1 cellular context compared by ENCODE assay signal in genomic region chr3:155889212-155889611, GRCh38.
TF ChIP-seq lines count a peak whose summit lies in the region.

No MANE protein-coding gene starts in this region.

TF ChIP-seq in IMR-90, 13 proteins besides CTCF, POLR2A, EP300 and RAD21:
- TF ChIP-seq CEBPB (IDR thresholded peaks at IDR 0.05; ENCODE audit: low read depth, low read length) (no peak), USF2 (IDR thresholded peaks at IDR 0.05; ENCODE audit: low read depth, low read length) (no peak), CHD1 (IDR thresholded peaks at IDR 0.05; ENCODE audit: low read depth, low read length) (no peak), MAFK (IDR thresholded peaks at IDR 0.05; ENCODE audit: low read depth, low read length) (no peak), NFE2L2 (IDR thresholded peaks at IDR 0.05; ENCODE audit: low read depth, low read length) (no peak), SMC3 (IDR thresholded peaks at IDR 0.05; ENCODE audit: low read depth, low read length) (no peak), MXI1 (IDR thresholded peaks at IDR 0.05; ENCODE audit: borderline replicate concordance, low read depth, low read length) (no peak), RFX5 (IDR thresholded peaks at IDR 0.05; ENCODE audit: low read depth, low read length) (no peak), ELK1 (IDR thresholded peaks at IDR 0.05; ENCODE audit: borderline replicate concordance, low read depth, low read length) (no peak), FOS (IDR thresholded peaks at IDR 0.05; ENCODE audit: low read depth, low read length) (no peak), MAZ (IDR thresholded peaks at IDR 0.05; ENCODE audit: borderline replicate concordance, low read depth, low read length) (no peak), BHLHE40 (IDR thresholded peaks at IDR 0.05; ENCODE audit: low read depth, low read length) (no peak), RCOR1 (IDR thresholded peaks at IDR 0.05; ENCODE audit: insufficient replicate concordance, low read length) (no peak)
